14 cellular contexts compared by ENCODE assay signal in the genomic region with DNA sequence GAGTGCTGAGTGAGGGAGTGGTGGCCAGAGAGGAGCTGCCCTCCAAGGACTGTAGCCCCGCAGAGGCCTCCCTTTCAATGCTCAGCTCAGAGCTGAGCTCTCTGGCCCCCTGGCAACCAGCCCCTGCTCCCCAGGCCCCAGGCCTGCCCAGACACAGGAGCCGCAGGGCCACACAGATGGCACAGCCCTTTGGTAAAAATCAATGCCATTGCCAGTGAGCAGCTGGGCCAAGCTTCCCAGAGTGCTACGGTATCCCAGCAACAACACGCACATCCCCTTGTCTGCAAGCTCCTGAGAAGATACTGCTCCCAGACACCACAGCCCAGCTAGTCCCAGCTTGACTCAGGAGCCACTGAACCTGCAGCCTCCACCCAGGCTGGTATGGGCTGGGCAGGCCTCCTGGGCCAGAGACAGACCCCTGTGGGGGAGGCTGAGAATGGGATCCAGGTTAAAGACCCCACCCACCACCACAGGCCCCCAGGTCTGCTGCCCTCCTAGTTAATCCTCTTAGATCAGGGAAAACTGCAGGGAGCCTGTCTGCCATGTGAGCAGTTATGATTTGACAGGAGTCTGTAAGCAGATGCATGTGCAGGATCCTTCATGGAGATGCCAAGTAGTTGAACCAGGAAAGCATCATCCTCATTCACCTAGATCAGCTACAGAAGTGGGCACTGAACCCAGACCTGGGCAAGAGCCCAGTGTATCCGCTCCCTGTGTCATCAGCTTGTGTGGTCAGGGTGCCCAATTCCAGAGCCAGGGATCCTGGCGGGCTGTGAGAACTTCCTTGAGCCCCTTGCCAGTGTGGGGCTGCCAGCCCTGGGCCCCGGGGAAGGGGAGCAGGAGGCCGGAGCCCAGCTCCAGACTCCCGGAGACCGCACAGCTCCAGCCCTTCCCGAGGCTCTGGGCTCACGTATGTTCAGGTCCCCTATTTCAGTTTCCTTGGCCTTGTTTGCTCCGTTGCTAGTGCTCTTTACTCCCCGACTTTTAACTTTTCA.
DNase-seq lines count a peak whose midpoint lies in the region; TF ChIP-seq lines count a peak whose summit lies in the region.
"Had no signal": no experiment of that assay in that cellular context is flagged by ENCODE, and none has a peak within 500 bp of the region (broad histone marks: within the 10 kb centered on the region; RNA-seq: fewer than 3 reads in every experiment).

No MANE protein-coding gene starts in this region.

- peak; percentile 79 for DNase-seq in D341Med (ENCODE audit: low spot score)
- DNase-seq in NCI-H1105 treated with DMSO at 0.1 percent for 48 hours (lab: John Stamatoyannopoulos, UW) = peak; percentile 55
- DNase-seq in midbrain (lab: John Stamatoyannopoulos, UW) = peak; percentile 4
- DNase-seq in HCEC 1CT = no peak
- no peak for DNase-seq in AML-193 (lab: John Stamatoyannopoulos, UW)
- no peak for DNase-seq in NCI-H146 treated with DMSO at 0.1 percent for 48 hours (lab: John Stamatoyannopoulos, UW; ENCODE audit: unreplicated experiment)
- DNase-seq in activated CD8-positive, alpha-beta memory T cell treated with anti-CD3 and anti-CD28 coated beads, Interleukin-2, amount 50 U/mL, for 4 hours = no peak
- DNase-seq: activated CD4-positive, alpha-beta T cell treated with anti-CD3 and anti-CD28 coated beads for 1 hour; amniotic stem cell; DMS153; NCI-H146; stimulated activated CD8-positive, alpha-beta memory T cell treated with anti-CD3 and anti-CD28 coated beads, Interleukin-4, amount 100 ng/mL, for 48 hours; uterus had no signal

- no peak for TF ChIP-seq CTCF in VCaP (conservative IDR thresholded peaks at IDR 0.05)

- peak overlapping the region; percentile 90 for H3K27ac ChIP-seq in VCaP
- H3K27ac ChIP-seq: uterus had no signal

Comparison
In these comparisons a context has a peak if more than half of its experiments do, and no peak if none do; other contexts are left out.
1. DNase-seq: peak in D341Med (single experiment), NCI-H1105 treated with DMSO at 0.1 percent for 48 hours (single experiment) and midbrain (single experiment); none in HCEC 1CT (single experiment), AML-193 (0 of 2), NCI-H146 treated with DMSO at 0.1 percent for 48 hours (single experiment) and activated CD8-positive, alpha-beta memory T cell treated with anti-CD3 and anti-CD28 coated beads, Interleukin-2, amount 50 U/mL, for 4 hours (single experiment).